8 cellular contexts compared by ENCODE assay signal in the genomic region with DNA sequence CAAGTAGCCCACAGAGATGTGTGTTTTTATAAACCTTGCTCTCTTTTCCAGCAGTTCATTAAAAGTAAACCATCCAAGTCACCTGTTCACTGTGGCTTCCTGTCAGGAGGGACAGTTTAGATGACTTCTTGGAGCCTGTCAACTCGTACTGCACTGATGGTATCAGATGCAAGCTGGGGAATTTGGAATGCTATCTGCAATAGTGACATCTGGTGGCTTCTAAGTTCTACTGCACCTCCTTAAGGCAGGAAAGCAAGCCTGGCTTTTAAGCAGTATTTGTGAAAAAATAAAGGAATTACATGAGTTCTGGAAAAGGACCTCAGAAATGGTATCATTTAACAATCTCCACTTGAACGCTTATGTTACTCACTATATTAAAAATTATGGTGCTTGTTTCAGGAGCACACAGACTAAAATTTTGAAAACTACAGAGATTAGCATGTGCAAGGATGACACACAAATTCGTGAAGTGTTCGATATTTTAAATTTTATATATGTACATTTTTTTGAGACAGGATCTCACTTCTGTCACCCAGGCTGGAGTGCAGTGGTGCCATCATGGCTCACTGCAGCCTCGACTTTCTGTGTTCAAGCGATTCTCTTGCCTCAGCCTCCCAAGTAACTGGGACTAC.
DNase-seq lines count a peak whose midpoint lies in the region; ATAC-seq, FAIRE-seq and TF ChIP-seq lines count a peak whose summit lies in the region.

No MANE protein-coding gene starts in this region.

- H2AFZ ChIP-seq in OCI-LY1 (ENCODE audit: low read length) (no peak overlapping the region), HepG2 (ENCODE audit: low read length) (no peak overlapping the region)

- no peaks in the 10 kb centered on the region for H3K79me2 ChIP-seq in OCI-LY1 (ENCODE audit: insufficient read depth, low read length)
- H3K79me2 ChIP-seq in HepG2 (ENCODE audit: insufficient read depth, low read length): no peaks in the 10 kb centered on the region

- H3K27ac ChIP-seq in OCI-LY1 (ENCODE audit: low read depth, low read length, poor library complexity, severe bottlenecking): no peak overlapping the region
- H3K27ac ChIP-seq in HepG2 (ENCODE audit: extremely low read length, insufficient read depth, low read length): no peak overlapping the region
- no peak overlapping the region for H3K27ac ChIP-seq in aorta (ENCODE audit: low read depth in 1 of 2, low read length in 2 of 2)

- no peaks in the 10 kb centered on the region for H3K9me3 Mint-ChIP-seq in chondrocyte (ENCODE audit: low read depth)

- DNase-seq in SHP77 (lab: John Stamatoyannopoulos, UW) (peak; percentile 17 to 19), SHP77 treated with DMSO at 0.1 percent for 48 hours (lab: John Stamatoyannopoulos, UW) (no peak), chondrocyte (ENCODE audit: low spot score) (no peak), HepG2 (ENCODE audit: low spot score) (peak; percentile 50), aorta (no peak)

- peaks cover 22% of the 10 kb centered on the region for H3K4me1 Mint-ChIP-seq in chondrocyte (ENCODE audit: low read depth)

- peak; percentile 72 for TF ChIP-seq CTCF in OCI-LY1 (IDR thresholded peaks at IDR 0.05; ENCODE audit: low read length)
- peak; percentile 87 for TF ChIP-seq CTCF in chondrocyte (IDR thresholded peaks at IDR 0.05)
- peak; percentile 85 for TF ChIP-seq CTCF in HepG2 (CRISPR knock-in tag; IDR thresholded peaks at IDR 0.05)

- H3K9me3 ChIP-seq in OCI-LY1 (ENCODE audit: low read length) (no peaks in the 10 kb centered on the region), HepG2 (ENCODE audit: low read length) (no peaks in the 10 kb centered on the region), aorta (ENCODE audit: control insufficient read depth, low read length) (no peaks in the 10 kb centered on the region)

- H3K27me3 Mint-ChIP-seq in chondrocyte (ENCODE audit: low read depth): no peaks in the 10 kb centered on the region

- 25% methylated on average over 6 of the region's 6 CpGs for WGBS in HepG2 (ENCODE audit: low lambda C conversion rate)
- 55 to 64% methylated on average over 6 of the region's 6 CpGs for WGBS in aorta, 2 donors

- no TSS peak for BruUV-seq in HepG2 (replicated peaks; lab: Mats Ljungman, UMichigan)

- H3K27me3 ChIP-seq in OCI-LY1 (ENCODE audit: insufficient read depth, low read length): no peaks in the 10 kb centered on the region
- H3K27me3 ChIP-seq in HepG2 (ENCODE audit: control insufficient read depth in 1 of 2, insufficient read depth in 2 of 2, low read length in 2 of 2): peaks cover 2 to 13% of the 10 kb centered on the region in 2 experiments; a peak in 2 of 5 replicates
- H3K27me3 ChIP-seq in aorta (ENCODE audit: control insufficient read depth in 1 of 2, insufficient read depth in 2 of 2, low read length in 1 of 2): no peaks in the 10 kb centered on the region

- peak; percentile 95 for ATAC-seq in GM21423 (IDR thresholded peaks at IDR 0.05; ENCODE audit: unreplicated experiment)
- ATAC-seq in HG03565 (IDR thresholded peaks at IDR 0.05; ENCODE audit: unreplicated experiment): peak; percentile 98
- peak; percentile 92 for ATAC-seq in HepG2
- peak; percentile 82 for ATAC-seq in aorta (ENCODE audit: low FRiP score)

- TF ChIP-seq EP300 in HepG2 (IDR thresholded peaks at IDR 0.05; ENCODE audit: low read depth in 2 of 2, low read length in 2 of 2): no peak
- no peak for TF ChIP-seq EP300 in HepG2 (CRISPR knock-in tag; IDR thresholded peaks at IDR 0.05; ENCODE audit: borderline replicate concordance)

- in situ Hi-C loops in HepG2 (cut with HindIII; ENCODE audit: extremely low pct_ligation_motif_present, low pct_unique_long_range_greater_than_20kb): no loop called here

- POLR2A ChIA-PET in HepG2 (lab: Yijun Ruan, JAX): no interaction called here

- no peak overlapping the region for H3K4me2 ChIP-seq in OCI-LY1 (ENCODE audit: low read length)
- no peak overlapping the region for H3K4me2 ChIP-seq in HepG2 (ENCODE audit: low read depth, low read length)

- H3K36me3 Mint-ChIP-seq in chondrocyte (ENCODE audit: low read depth): no peaks in the 10 kb centered on the region

- H3K9ac ChIP-seq in OCI-LY1 (ENCODE audit: low read length) (no peak overlapping the region), HepG2 (ENCODE audit: insufficient read depth, low read depth, low read length) (no peak overlapping the region)

- no peaks in the 10 kb centered on the region for H3K9me2 ChIP-seq in OCI-LY1 (ENCODE audit: low read depth, low read length)

- TF ChIP-seq POLR2A in HepG2 (IDR thresholded peaks at IDR 0.05; ENCODE audit: insufficient read depth in 1 of 2, low read depth in 2 of 2, low read length in 2 of 2): no peak

- H3K4me1 ChIP-seq in OCI-LY1 (ENCODE audit: insufficient read depth, low read length, severe bottlenecking): no peaks in the 10 kb centered on the region
- H3K4me1 ChIP-seq in HepG2 (ENCODE audit: insufficient read depth, low read length): no peaks in the 10 kb centered on the region
- no peaks in the 10 kb centered on the region for H3K4me1 ChIP-seq in aorta (ENCODE audit: control insufficient read depth in 1 of 2, insufficient read depth in 2 of 2, low read length in 2 of 2)

- H3K27ac Mint-ChIP-seq in chondrocyte (ENCODE audit: unreplicated experiment): no peak overlapping the region

- H3K4me3 Mint-ChIP-seq in chondrocyte (ENCODE audit: unreplicated experiment): no peak overlapping the region

- H4K20me1 ChIP-seq in OCI-LY1 (ENCODE audit: insufficient read depth, low read length) (no peaks in the 10 kb centered on the region), HepG2 (ENCODE audit: insufficient read depth, low read length) (no peaks in the 10 kb centered on the region)

- intact Hi-C loops in HepG2 (cut with micrococcal nuclease; ENCODE audit: unreplicated experiment): loop anchor here (10.0 kb wide), 1 partner anchor 528 kb away; no protein-coding TSS in a partner anchor
- intact Hi-C loops in aorta (cut with DNase I): loop anchor here (2.0 to 10.0 kb wide), 3 partner anchors 38 to 148 kb away; no protein-coding TSS in a partner anchor

- CTCF ChIA-PET in HepG2 (lab: Yijun Ruan, JAX; ENCODE audit: low intra/inter-chr PET ratio, low total read pairs): no interaction called here

- no peaks in the 10 kb centered on the region for H3K36me3 ChIP-seq in OCI-LY1 (ENCODE audit: insufficient read depth, low read length)
- H3K36me3 ChIP-seq in HepG2 (replicated peaks in 1 of 2; ENCODE audit: control insufficient read depth in 1 of 2, insufficient read depth in 2 of 2, low read length in 2 of 2): no peaks in the 10 kb centered on the region
- H3K36me3 ChIP-seq in aorta (ENCODE audit: control insufficient read depth in 1 of 2, insufficient read depth in 2 of 2, low read length in 1 of 2): no peaks in the 10 kb centered on the region

- TF ChIP-seq RAD21 in HepG2 (CRISPR knock-in tag; IDR thresholded peaks at IDR 0.05): peak; percentile 32

- FAIRE-seq in HepG2 (lab: Jason Lieb, UNC): peak; percentile 96

- H3K4me3 ChIP-seq in OCI-LY1 (ENCODE audit: low read depth, low read length, poor library complexity, severe bottlenecking): no peak overlapping the region
- H3K4me3 ChIP-seq in HepG2 (replicated peaks in 1 of 3; ENCODE audit: insufficient read depth in 1 of 3, low read depth in 2 of 3, low read length in 3 of 3): no peak overlapping the region
- no peak overlapping the region for H3K4me3 ChIP-seq in aorta (ENCODE audit: low read length in 2 of 2)

- H3F3A ChIP-seq in OCI-LY1 (ENCODE audit: insufficient read depth, low read length): no peaks in the 10 kb centered on the region

TF ChIP-seq in HepG2, 621 proteins besides CTCF, POLR2A, EP300 and RAD21:
- TF ChIP-seq ELF3 (CRISPR knock-in tag; IDR thresholded peaks at IDR 0.05) (0 out of 2 replicates have a peak, but pooled peaks have one; percentile 11), STAG1 (CRISPR knock-in tag; IDR thresholded peaks at IDR 0.05) (peak; percentile 83), MIXL1 (CRISPR knock-in tag; IDR thresholded peaks at IDR 0.05) (0 out of 2 replicates have a peak, but pooled peaks have one; percentile 26), HES4 (CRISPR knock-in tag; IDR thresholded peaks at IDR 0.05; ENCODE audit: borderline replicate concordance) (no peak), SMC3 (IDR thresholded peaks at IDR 0.05; ENCODE audit: low read length) (peak; percentile 83), GTF3A (CRISPR knock-in tag; conservative IDR thresholded peaks at IDR 0.05) (no peak), TEAD3 (CRISPR knock-in tag; optimal IDR thresholded peaks at IDR 0.05; ENCODE audit: borderline replicate concordance) (peak; percentile 61)
- TF ChIP-seq, protein P1, sequence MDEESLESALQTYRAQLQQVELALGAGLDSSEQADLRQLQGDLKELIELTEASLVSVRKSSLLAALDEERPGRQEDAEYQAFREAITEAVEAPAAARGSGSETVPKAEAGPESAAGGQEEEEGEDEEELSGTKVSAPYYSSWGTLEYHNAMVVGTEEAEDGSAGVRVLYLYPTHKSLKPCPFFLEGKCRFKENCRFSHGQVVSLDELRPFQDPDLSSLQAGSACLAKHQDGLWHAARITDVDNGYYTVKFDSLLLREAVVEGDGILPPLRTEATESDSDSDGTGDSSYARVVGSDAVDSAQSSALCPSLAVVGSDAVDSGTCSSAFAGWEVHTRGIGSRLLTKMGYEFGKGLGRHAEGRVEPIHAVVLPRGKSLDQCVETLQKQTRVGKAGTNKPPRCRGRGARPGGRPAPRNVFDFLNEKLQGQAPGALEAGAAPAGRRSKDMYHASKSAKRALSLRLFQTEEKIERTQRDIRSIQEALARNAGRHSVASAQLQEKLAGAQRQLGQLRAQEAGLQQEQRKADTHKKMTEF (CRISPR knock-in tag; IDR thresholded peaks at IDR 0.05): 0 out of 2 replicates have a peak, but pooled peaks have one; percentile 17
TF ChIP-seq in HepG2: peak in this region for 6.

Comparison
In these comparisons a context has a peak if more than half of its experiments do, and no peak if none do; other contexts are left out.
1. DNase-seq: peak in SHP77 (2 of 2) and HepG2 (single experiment); none in SHP77 treated with DMSO at 0.1 percent for 48 hours (single experiment), chondrocyte (single experiment) and aorta (0 of 2).
2. Peak in every context shown above with its lines, with median percentiles within 50 percentile points of each other: ATAC-seq and CTCF ChIP-seq.